ENCODE assay signal across 8 cellular contexts in the genomic region with DNA sequence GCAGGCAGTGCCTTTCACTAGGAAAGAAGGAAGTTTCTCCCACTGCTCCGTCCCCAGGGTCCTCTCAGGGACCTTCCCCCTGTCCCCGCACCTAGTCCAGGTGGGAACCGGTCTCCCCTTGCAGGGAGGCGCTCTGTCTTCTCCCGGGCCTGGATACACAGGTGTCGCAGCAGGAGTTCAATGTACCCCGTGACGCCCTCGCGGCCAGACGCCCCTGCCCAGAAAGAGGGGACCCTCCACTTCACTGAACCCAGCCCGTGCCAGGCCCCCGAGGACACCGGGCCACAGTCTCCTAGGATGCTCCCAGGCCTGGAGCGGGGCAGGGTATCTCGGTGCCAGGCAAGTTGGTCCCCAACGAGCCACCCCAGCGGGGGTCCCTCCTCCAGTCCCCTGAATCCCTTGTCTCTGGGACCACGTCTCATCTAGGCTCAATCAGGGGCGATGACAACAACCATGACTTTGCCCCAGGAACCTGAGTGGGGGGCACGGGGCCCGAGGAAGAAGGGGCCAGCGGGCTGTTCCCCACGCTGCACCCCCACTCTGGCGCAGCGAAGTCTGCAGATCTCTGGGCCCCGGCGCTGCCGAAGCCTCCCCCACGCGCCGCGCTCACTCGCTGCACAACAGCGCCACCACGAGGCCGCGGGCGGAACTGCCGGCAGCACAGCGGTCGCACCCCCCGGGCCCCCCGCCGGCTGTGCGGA.
DNase-seq lines count a peak whose midpoint lies in the region; ATAC-seq and TF ChIP-seq lines count a peak whose summit lies in the region.

No MANE protein-coding gene starts in this region.

- ATAC-seq in CD8-positive, alpha-beta T cell = peak; percentile 84
- no peak for ATAC-seq in HG03565 (IDR thresholded peaks at IDR 0.05; ENCODE audit: unreplicated experiment)
- no peak for ATAC-seq in HG02938 (IDR thresholded peaks at IDR 0.05; ENCODE audit: unreplicated experiment)

- no peaks in the 10 kb centered on the region for H3K36me3 ChIP-seq in CD8-positive, alpha-beta T cell (ENCODE audit: insufficient read depth, low read length)
- no peaks in the 10 kb centered on the region for H3K36me3 ChIP-seq in kidney epithelial cell (ENCODE audit: control insufficient read depth, insufficient read depth, low read length)

- H3K9me3 Mint-ChIP-seq in CD8-positive, alpha-beta T cell = no peaks in the 10 kb centered on the region

- no peaks in the 10 kb centered on the region for H3K9me3 ChIP-seq in CD8-positive, alpha-beta T cell (ENCODE audit: low read length)

- peak; percentile 57 to 91 (median 73) for DNase-seq in CD8-positive, alpha-beta T cell
- peak; percentile 82 for DNase-seq in HuH-7 (ENCODE audit: low spot score)
- peak; percentile 53 to 59 for DNase-seq in T47D (ENCODE audit: low read depth in 1 of 2, low spot score in 1 of 2)
- no peak for DNase-seq in kidney epithelial cell (ENCODE audit: low read depth)
- peak; percentile 81 to 88 for DNase-seq in stimulated activated CD4-positive, alpha-beta T cell treated with anti-CD3 and anti-CD28 coated beads, Interleukin-2, amount 100 ng/mL, for 48 hours

- CTCF ChIA-PET in CD8-positive, alpha-beta T cell (lab: Charles Lee) = interaction anchor here (0.6 to 6.0 kb wide), 51 partner anchors 8 to 537 kb away, joined by 3 to 54 read pairs (median 3); a partner anchor contains a TSS

- peak overlapping the region; percentile 81 for H3K27ac Mint-ChIP-seq in CD8-positive, alpha-beta T cell

- H3K27me3 ChIP-seq in CD8-positive, alpha-beta T cell (ENCODE audit: insufficient read depth, low read length) = peaks cover 13% of the 10 kb centered on the region
- peaks cover 40% of the 10 kb centered on the region for H3K27me3 ChIP-seq in kidney epithelial cell (ENCODE audit: control insufficient read depth, insufficient read depth, low read length)

- H3K36me3 Mint-ChIP-seq in CD8-positive, alpha-beta T cell = no peaks in the 10 kb centered on the region

- peak overlapping the region; percentile 21 for H3K27ac ChIP-seq in CD8-positive, alpha-beta T cell (ENCODE audit: low read depth, low read length)

- no peak overlapping the region for H3K4me3 Mint-ChIP-seq in CD8-positive, alpha-beta T cell

- H3K4me3 ChIP-seq in CD8-positive, alpha-beta T cell (ENCODE audit: low read depth, low read length) = peak overlapping the region; percentile 47
- no peak overlapping the region for H3K4me3 ChIP-seq in WI38 (ENCODE audit: low read depth, low read length)
- no peak overlapping the region for H3K4me3 ChIP-seq in kidney epithelial cell (ENCODE audit: low read depth, low read length)

- H3K27me3 Mint-ChIP-seq in CD8-positive, alpha-beta T cell (ENCODE audit: low read depth) = peaks cover 8% of the 10 kb centered on the region

- H3K4me1 ChIP-seq in CD8-positive, alpha-beta T cell (ENCODE audit: insufficient read depth, low read length) = peaks cover 38% of the 10 kb centered on the region

- in situ Hi-C loops in T47D (cut with HindIII; ENCODE audit: low pct_unique_long_range_greater_than_20kb, low sequenced_read_pairs) = no loop called here

- intact Hi-C loops in CD8-positive, alpha-beta T cell (cut with DNase I, micrococcal nuclease) = loop anchor here (1.0 to 5.0 kb wide), 11 partner anchors 151 to 921 kb away; no protein-coding TSS in a partner anchor

- peaks cover 4% of the 10 kb centered on the region for H3K4me1 Mint-ChIP-seq in CD8-positive, alpha-beta T cell (ENCODE audit: low read depth)

- POLR2A ChIA-PET in CD8-positive, alpha-beta T cell (lab: Charles Lee) = interaction anchor here (0.5 to 1.6 kb wide), 4 partner anchors 150 to 514 kb away, joined by 3 to 5 read pairs (median 4); no protein-coding TSS in a partner anchor

- peak; percentile 99 for TF ChIP-seq CTCF in CD8-positive, alpha-beta T cell (IDR thresholded peaks at IDR 0.05)
- peak; percentile 51 for TF ChIP-seq CTCF in WI38 (IDR thresholded peaks at IDR 0.05; ENCODE audit: low read depth, low read length)
- peak; percentile 57 for TF ChIP-seq CTCF in kidney epithelial cell (IDR thresholded peaks at IDR 0.05; ENCODE audit: insufficient read depth, low read length, poor library complexity, severe bottlenecking)
